Comparison of ENCODE assay signal across 1 cellular context in the genomic region with DNA sequence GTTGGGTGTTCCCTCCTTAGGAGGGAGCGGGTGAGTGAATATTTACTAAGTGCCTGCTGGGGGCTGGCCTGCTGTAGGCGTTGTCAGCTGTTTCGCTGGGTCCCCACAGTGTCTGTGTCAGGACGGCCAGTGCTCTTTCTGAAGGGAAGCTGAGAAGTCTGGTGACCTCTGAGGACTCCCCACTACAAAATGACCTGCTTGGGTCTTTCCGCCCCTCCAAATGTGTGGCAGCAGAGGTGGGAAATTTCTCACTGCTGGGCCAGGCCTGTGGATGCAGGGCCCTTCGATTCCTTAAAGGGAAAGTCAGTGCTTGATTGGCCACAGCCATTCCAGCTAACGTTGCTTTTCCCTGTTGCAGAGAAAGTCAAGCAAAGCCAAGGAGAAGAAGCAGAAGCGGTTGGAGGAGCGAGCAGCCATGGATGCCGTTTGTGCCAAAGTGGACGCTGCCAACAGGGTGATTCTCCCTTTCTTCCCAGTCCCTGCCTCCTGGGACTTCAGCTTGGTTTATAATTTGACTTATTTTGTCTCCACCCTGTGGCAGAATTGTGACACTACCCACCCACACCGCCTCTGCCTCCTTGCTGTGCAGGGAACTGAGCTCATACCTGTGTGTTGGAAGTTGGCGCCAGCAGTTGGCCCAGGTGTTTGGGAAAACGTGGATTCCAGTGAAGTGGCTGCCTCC.
A peak's percentile ranks its signal among the peaks of the same experiment; 100 is the strongest.
TF ChIP-seq lines count a peak whose summit lies in the region.

No MANE protein-coding gene starts in this region.

TF ChIP-seq in HEK293, 187 proteins besides CTCF, POLR2A, EP300 and RAD21 (continued from another document and continues in another):
- TF ChIP-seq ZIC2 (tag by site-specific recombination; IDR thresholded peaks at IDR 0.05), result 0 out of 2 replicates have a peak, but pooled peaks have one; percentile 15
- TF ChIP-seq ZNF404 (tag by site-specific recombination; IDR thresholded peaks at IDR 0.05), result no peak
- TF ChIP-seq ZNF423 (tag by site-specific recombination; IDR thresholded peaks at IDR 0.05), result no peak
- TF ChIP-seq ZNF132 (tag by site-specific recombination; IDR thresholded peaks at IDR 0.05; ENCODE audit: borderline replicate concordance), result no peak
- no peak for TF ChIP-seq ZNF211 (tag by site-specific recombination; IDR thresholded peaks at IDR 0.05; ENCODE audit: low read depth)
- TF ChIP-seq KLF17 (tag by site-specific recombination; IDR thresholded peaks at IDR 0.05), result no peak
- no peak for TF ChIP-seq ZNF366 (tag by site-specific recombination; conservative IDR thresholded peaks at IDR 0.05)
- TF ChIP-seq, protein P1, sequence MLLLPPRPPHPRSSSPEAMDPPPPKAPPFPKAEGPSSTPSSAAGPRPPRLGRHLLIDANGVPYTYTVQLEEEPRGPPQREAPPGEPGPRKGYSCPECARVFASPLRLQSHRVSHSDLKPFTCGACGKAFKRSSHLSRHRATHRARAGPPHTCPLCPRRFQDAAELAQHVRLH (tag by site-specific recombination; IDR thresholded peaks at IDR 0.05), result no peak
- TF ChIP-seq ELK4 (IDR thresholded peaks at IDR 0.05; ENCODE audit: borderline replicate concordance, low read depth, low read length), result no peak
- no peak for TF ChIP-seq ZNF175 (tag by site-specific recombination; IDR thresholded peaks at IDR 0.05)
- TF ChIP-seq ZNF558 (tag by site-specific recombination; IDR thresholded peaks at IDR 0.05), result no peak
- TF ChIP-seq INSM2 (tag by site-specific recombination; IDR thresholded peaks at IDR 0.05), result no peak
- TF ChIP-seq ZNF600 (tag by site-specific recombination; IDR thresholded peaks at IDR 0.05), result peak; percentile 50; the same call in 1 of the 2 replicates
- TF ChIP-seq HOXC10 (CRISPR knock-in tag; IDR thresholded peaks at IDR 0.05), result no peak
- peak; percentile 59; the same call in 1 of the 2 replicates for TF ChIP-seq ZBTB48 (tag by site-specific recombination; IDR thresholded peaks at IDR 0.05)
- TF ChIP-seq ZNF660 (tag by site-specific recombination; IDR thresholded peaks at IDR 0.05), result 0 out of 2 replicates have a peak, but pooled peaks have one; percentile 14
- TF ChIP-seq ZNF416 (tag by site-specific recombination; IDR thresholded peaks at IDR 0.05), result no peak
- no peak for TF ChIP-seq MEIS1 (CRISPR knock-in tag; IDR thresholded peaks at IDR 0.05; ENCODE audit: borderline replicate concordance)
- no peak for TF ChIP-seq OVOL3 (tag by site-specific recombination; IDR thresholded peaks at IDR 0.05)
- no peak for TF ChIP-seq ZNF2 (tag by site-specific recombination; IDR thresholded peaks at IDR 0.05)
- TF ChIP-seq ZNF350 (tag by site-specific recombination; IDR thresholded peaks at IDR 0.05), result no peak
- no peak for TF ChIP-seq SCRT1 (tag by site-specific recombination; IDR thresholded peaks at IDR 0.05; ENCODE audit: borderline replicate concordance)
- TF ChIP-seq, protein P2, sequence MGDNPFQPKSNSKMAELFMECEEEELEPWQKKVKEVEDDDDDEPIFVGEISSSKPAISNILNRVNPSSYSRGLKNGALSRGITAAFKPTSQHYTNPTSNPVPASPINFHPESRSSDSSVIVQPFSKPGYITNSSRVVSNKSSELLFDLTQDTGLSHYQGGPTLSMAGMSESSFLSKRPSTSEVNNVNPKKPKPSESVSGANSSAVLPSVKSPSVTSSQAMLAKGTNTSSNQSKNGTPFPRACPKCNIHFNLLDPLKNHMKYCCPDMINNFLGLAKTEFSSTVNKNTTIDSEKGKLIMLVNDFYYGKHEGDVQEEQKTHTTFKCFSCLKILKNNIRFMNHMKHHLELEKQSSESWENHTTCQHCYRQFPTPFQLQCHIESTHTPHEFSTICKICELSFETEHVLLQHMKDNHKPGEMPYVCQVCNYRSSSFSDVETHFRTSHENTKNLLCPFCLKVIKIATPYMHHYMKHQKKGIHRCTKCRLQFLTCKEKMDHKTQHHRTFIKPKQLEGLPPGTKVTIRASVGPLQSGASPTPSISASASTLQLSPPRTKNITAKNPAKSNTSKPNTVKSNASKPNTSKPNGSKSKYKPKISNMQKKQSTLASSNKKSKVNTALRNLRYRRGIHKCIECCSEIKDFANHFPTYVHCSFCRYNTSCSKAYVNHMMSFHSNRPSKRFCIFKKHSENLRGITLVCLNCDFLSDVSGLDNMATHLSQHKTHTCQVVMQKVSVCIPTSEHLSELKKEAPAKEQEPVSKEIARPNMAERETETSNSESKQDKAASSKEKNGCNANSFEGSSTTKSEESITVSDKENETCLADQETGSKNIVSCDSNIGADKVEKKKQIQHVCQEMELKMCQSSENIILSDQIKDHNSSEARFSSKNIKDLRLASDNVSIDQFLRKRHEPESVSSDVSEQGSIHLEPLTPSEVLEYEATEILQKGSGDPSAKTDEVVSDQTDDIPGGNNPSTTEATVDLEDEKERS (tag by site-specific recombination; IDR thresholded peaks at IDR 0.05), result no peak
- TF ChIP-seq ZEB2 (tag by site-specific recombination; IDR thresholded peaks at IDR 0.05), result no peak
- TF ChIP-seq GLI4 (tag by site-specific recombination; IDR thresholded peaks at IDR 0.05), result no peak
- no peak for TF ChIP-seq ZNF121 (tag by site-specific recombination; IDR thresholded peaks at IDR 0.05)
- no peak for TF ChIP-seq YY1 (tag by site-specific recombination; IDR thresholded peaks at IDR 0.05)
- TF ChIP-seq, protein P3, sequence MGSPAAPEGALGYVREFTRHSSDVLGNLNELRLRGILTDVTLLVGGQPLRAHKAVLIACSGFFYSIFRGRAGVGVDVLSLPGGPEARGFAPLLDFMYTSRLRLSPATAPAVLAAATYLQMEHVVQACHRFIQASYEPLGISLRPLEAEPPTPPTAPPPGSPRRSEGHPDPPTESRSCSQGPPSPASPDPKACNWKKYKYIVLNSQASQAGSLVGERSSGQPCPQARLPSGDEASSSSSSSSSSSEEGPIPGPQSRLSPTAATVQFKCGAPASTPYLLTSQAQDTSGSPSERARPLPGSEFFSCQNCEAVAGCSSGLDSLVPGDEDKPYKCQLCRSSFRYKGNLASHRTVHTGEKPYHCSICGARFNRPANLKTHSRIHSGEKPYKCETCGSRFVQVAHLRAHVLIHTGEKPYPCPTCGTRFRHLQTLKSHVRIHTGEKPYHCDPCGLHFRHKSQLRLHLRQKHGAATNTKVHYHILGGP (tag by site-specific recombination; IDR thresholded peaks at IDR 0.05), result no peak
- no peak for TF ChIP-seq ZNF391 (tag by site-specific recombination; IDR thresholded peaks at IDR 0.05; ENCODE audit: borderline replicate concordance, low read depth)
- TF ChIP-seq ZNF561 (tag by site-specific recombination; IDR thresholded peaks at IDR 0.05; ENCODE audit: borderline replicate concordance), result 0 out of 2 replicates have a peak, but pooled peaks have one; percentile 24
- TF ChIP-seq, protein P4, sequence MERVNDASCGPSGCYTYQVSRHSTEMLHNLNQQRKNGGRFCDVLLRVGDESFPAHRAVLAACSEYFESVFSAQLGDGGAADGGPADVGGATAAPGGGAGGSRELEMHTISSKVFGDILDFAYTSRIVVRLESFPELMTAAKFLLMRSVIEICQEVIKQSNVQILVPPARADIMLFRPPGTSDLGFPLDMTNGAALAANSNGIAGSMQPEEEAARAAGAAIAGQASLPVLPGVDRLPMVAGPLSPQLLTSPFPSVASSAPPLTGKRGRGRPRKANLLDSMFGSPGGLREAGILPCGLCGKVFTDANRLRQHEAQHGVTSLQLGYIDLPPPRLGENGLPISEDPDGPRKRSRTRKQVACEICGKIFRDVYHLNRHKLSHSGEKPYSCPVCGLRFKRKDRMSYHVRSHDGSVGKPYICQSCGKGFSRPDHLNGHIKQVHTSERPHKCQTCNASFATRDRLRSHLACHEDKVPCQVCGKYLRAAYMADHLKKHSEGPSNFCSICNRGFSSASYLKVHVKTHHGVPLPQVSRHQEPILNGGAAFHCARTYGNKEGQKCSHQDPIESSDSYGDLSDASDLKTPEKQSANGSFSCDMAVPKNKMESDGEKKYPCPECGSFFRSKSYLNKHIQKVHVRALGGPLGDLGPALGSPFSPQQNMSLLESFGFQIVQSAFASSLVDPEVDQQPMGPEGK (tag by site-specific recombination; IDR thresholded peaks at IDR 0.05), result no peak
- no peak for TF ChIP-seq GLI2 (tag by site-specific recombination; IDR thresholded peaks at IDR 0.05; ENCODE audit: borderline replicate concordance, low read depth)
- TF ChIP-seq ZNF248 (tag by site-specific recombination; IDR thresholded peaks at IDR 0.05), result no peak
- TF ChIP-seq ZNF394 (tag by site-specific recombination; IDR thresholded peaks at IDR 0.05; ENCODE audit: borderline replicate concordance), result peak; percentile 66; the same call in 1 of the 2 replicates
- TF ChIP-seq ZNF692 (tag by site-specific recombination; IDR thresholded peaks at IDR 0.05), result no peak
- TF ChIP-seq ZNF311 (tag by site-specific recombination; IDR thresholded peaks at IDR 0.05; ENCODE audit: borderline replicate concordance), result no peak
- TF ChIP-seq ZNF10 (tag by site-specific recombination; IDR thresholded peaks at IDR 0.05), result no peak
- TF ChIP-seq, protein P5, sequence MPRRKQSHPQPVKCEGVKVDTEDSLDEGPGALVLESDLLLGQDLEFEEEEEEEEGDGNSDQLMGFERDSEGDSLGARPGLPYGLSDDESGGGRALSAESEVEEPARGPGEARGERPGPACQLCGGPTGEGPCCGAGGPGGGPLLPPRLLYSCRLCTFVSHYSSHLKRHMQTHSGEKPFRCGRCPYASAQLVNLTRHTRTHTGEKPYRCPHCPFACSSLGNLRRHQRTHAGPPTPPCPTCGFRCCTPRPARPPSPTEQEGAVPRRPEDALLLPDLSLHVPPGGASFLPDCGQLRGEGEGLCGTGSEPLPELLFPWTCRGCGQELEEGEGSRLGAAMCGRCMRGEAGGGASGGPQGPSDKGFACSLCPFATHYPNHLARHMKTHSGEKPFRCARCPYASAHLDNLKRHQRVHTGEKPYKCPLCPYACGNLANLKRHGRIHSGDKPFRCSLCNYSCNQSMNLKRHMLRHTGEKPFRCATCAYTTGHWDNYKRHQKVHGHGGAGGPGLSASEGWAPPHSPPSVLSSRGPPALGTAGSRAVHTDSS (tag by site-specific recombination; IDR thresholded peaks at IDR 0.05), result no peak
- TF ChIP-seq ZNF274 (IDR thresholded peaks at IDR 0.05; ENCODE audit: low read length), result no peak
- TF ChIP-seq ZNF274 (tag by site-specific recombination; IDR thresholded peaks at IDR 0.05; ENCODE audit: borderline replicate concordance), result no peak
- no peak for TF ChIP-seq ZNF155 (tag by site-specific recombination; IDR thresholded peaks at IDR 0.05)
- TF ChIP-seq TCF7L2 (IDR thresholded peaks at IDR 0.05; ENCODE audit: borderline replicate concordance, low read depth, low read length), result no peak
- TF ChIP-seq IKZF3 (tag by site-specific recombination; IDR thresholded peaks at IDR 0.05), result peak; percentile 36; the same call in 1 of the 2 replicates
- 0 out of 2 replicates have a peak, but pooled peaks have one; percentile 7 for TF ChIP-seq ZNF341 (tag by site-specific recombination; IDR thresholded peaks at IDR 0.05; ENCODE audit: low read depth)
- peak; percentile 56 for TF ChIP-seq ZFHX2 (tag by site-specific recombination; conservative IDR thresholded peaks at IDR 0.05)
